Comparison of ENCODE assay signal across 12 cellular contexts in genomic region chr9:136723362-136723976, GRCh38. TPM values are rescaled to one million over a fixed set of nuclear protein-coding genes. Genes with fewer than 3 reads are reported as not detected.
DNase-seq lines count a peak whose midpoint lies in the region; ATAC-seq and TF ChIP-seq lines count a peak whose summit lies in the region.
"Had no signal": no experiment of that assay in that cellular context is flagged by ENCODE, and none has a peak within 500 bp of the region (broad histone marks: within the 10 kb centered on the region; RNA-seq: fewer than 3 reads in every experiment).

No MANE protein-coding gene starts in this region.

- BruUV-seq in Panc1 (replicated peaks; lab: Mats Ljungman, UMichigan): no TSS peak

- no peak for ATAC-seq in activated CD8-positive, alpha-beta memory T cell treated with anti-CD3 and anti-CD28 coated beads, Interleukin-2, amount 10 ng/mL, durations not matched to agents 7 days and 5 days
- ATAC-seq in Panc1 (peak; percentile 10), HG03432 (IDR thresholded peaks at IDR 0.05; ENCODE audit: unreplicated experiment) (no peak)

- no peak overlapping the region for H3K27ac ChIP-seq in Panc1 (ENCODE audit: low read length)

- H3K27me3 Mint-ChIP-seq in activated CD8-positive, alpha-beta memory T cell treated with anti-CD3 and anti-CD28 coated beads, Interleukin-2, amount 10 ng/mL, durations not matched to agents 7 days and 5 days: no peaks in the 10 kb centered on the region
- H3K27me3 Mint-ChIP-seq in neural crest cell (ENCODE audit: low read depth): peaks cover 9% of the 10 kb centered on the region
- H3K27me3 Mint-ChIP-seq: activated B cell treated with CpG ODN at 0.5 μM for 24 hours, memory B cell had no signal

- no peak for TF ChIP-seq CTCF in Panc1 (IDR thresholded peaks at IDR 0.05)
- no peak for TF ChIP-seq CTCF in neural crest cell (conservative IDR thresholded peaks at IDR 0.05)

- CTCF ChIA-PET in activated CD8-positive, alpha-beta memory T cell treated with anti-CD3 and anti-CD28 coated beads, Interleukin-2, amount 10 ng/mL, durations not matched to agents 7 days and 5 days (lab: Charles Lee): no interaction called here
- CTCF ChIA-PET in Panc1 (lab: Charles Lee): no interaction called here

- H3K9me3 Mint-ChIP-seq in activated CD8-positive, alpha-beta memory T cell treated with anti-CD3 and anti-CD28 coated beads, Interleukin-2, amount 10 ng/mL, durations not matched to agents 7 days and 5 days (ENCODE audit: low read depth): no peaks in the 10 kb centered on the region
- H3K9me3 Mint-ChIP-seq in neural crest cell: no peaks in the 10 kb centered on the region
- H3K9me3 Mint-ChIP-seq: activated B cell treated with CpG ODN at 0.5 μM for 24 hours, memory B cell had no signal

- no peaks in the 10 kb centered on the region for H3K27me3 ChIP-seq in Panc1 (ENCODE audit: control insufficient read depth, insufficient read depth, low read length)
- H3K27me3 ChIP-seq: upper lobe of left lung had no signal

- H3K4me3 ChIP-seq in Panc1 (ENCODE audit: low read depth in 2 of 2, low read length in 2 of 2): no peak overlapping the region
- H3K4me3 ChIP-seq: upper lobe of left lung had no signal

- intact Hi-C loops in Panc1 (cut with micrococcal nuclease; ENCODE audit: unreplicated experiment): no loop called here

- no peaks in the 10 kb centered on the region for H3K9me3 ChIP-seq in Panc1 (ENCODE audit: control insufficient read depth, insufficient read depth, low read depth, low read length)
- H3K9me3 ChIP-seq: upper lobe of left lung had no signal

- no peak overlapping the region for H3K27ac Mint-ChIP-seq in activated CD8-positive, alpha-beta memory T cell treated with anti-CD3 and anti-CD28 coated beads, Interleukin-2, amount 10 ng/mL, durations not matched to agents 7 days and 5 days
- no peak overlapping the region for H3K27ac Mint-ChIP-seq in neural crest cell (ENCODE audit: unreplicated experiment)
- H3K27ac Mint-ChIP-seq: activated B cell treated with CpG ODN at 0.5 μM for 24 hours, memory B cell had no signal

- peaks cover 14% of the 10 kb centered on the region for H3K36me3 ChIP-seq in Panc1 (ENCODE audit: control insufficient read depth, insufficient read depth, low read length)

- in situ Hi-C loops in Panc1 (cut with HindIII; ENCODE audit: low pct_unique_long_range_greater_than_20kb, low sequenced_read_pairs): no loop called here

- no peak overlapping the region for H3K4me3 Mint-ChIP-seq in activated CD8-positive, alpha-beta memory T cell treated with anti-CD3 and anti-CD28 coated beads, Interleukin-2, amount 10 ng/mL, durations not matched to agents 7 days and 5 days
- H3K4me3 Mint-ChIP-seq in neural crest cell: peak overlapping the region; percentile 98
- H3K4me3 Mint-ChIP-seq: activated B cell treated with CpG ODN at 0.5 μM for 24 hours, memory B cell had no signal

- peaks cover 34% of the 10 kb centered on the region for H3K36me3 Mint-ChIP-seq in activated CD8-positive, alpha-beta memory T cell treated with anti-CD3 and anti-CD28 coated beads, Interleukin-2, amount 10 ng/mL, durations not matched to agents 7 days and 5 days
- H3K36me3 Mint-ChIP-seq in neural crest cell (ENCODE audit: low read depth): peaks cover 24% of the 10 kb centered on the region

- DNase-seq in activated CD8-positive, alpha-beta memory T cell treated with anti-CD3 and anti-CD28 coated beads, Interleukin-2, amount 50 U/mL, for 48 hours: peak; percentile 70
- no peak for DNase-seq in activated CD8-positive, alpha-beta memory T cell treated with anti-CD3 and anti-CD28 coated beads, Interleukin-2, amount 10 ng/mL, durations not matched to agents 7 days and 5 days
- DNase-seq in Panc1 (ENCODE audit: low read depth, low spot score): no peak
- no peak for DNase-seq in neural crest cell (ENCODE audit: low read depth, low spot score)
- no peak for DNase-seq in stimulated activated CD8-positive, alpha-beta memory T cell treated with anti-CD3 and anti-CD28 coated beads, Interleukin-4, amount 100 ng/mL, for 48 hours
- DNase-seq: activated B cell treated with CpG ODN at 0.5 μM for 24 hours, amygdala had no signal

- POLR2A ChIA-PET in Panc1 (lab: Charles Lee): interaction anchor here (0.6 kb wide), 1 partner anchor 53 kb away, joined by 3 read pairs; no protein-coding TSS in a partner anchor

- peaks cover 30% of the 10 kb centered on the region for H3K4me1 Mint-ChIP-seq in activated CD8-positive, alpha-beta memory T cell treated with anti-CD3 and anti-CD28 coated beads, Interleukin-2, amount 10 ng/mL, durations not matched to agents 7 days and 5 days
- peaks cover 44% of the 10 kb centered on the region for H3K4me1 Mint-ChIP-seq in neural crest cell

- peaks cover 38% of the 10 kb centered on the region for H3K4me1 ChIP-seq in Panc1 (ENCODE audit: control insufficient read depth, insufficient read depth, low read length)

RNA-seq across cellular contexts. Expression of gene DIPK1B, which starts 11.1 kb away (rescaled TPM):
- total RNA-seq in activated CD8-positive, alpha-beta memory T cell treated with anti-CD3 and anti-CD28 coated beads, Interleukin-2, amount 10 ng/mL, durations not matched to agents 7 days and 5 days: not detected
- 10.6 TPM for total RNA-seq in Panc1 (2021; ENCODE audit: unreplicated experiment)
- polyA plus RNA-seq in Panc1 (2012; ENCODE audit: insufficient read length): 26.9 TPM
- total RNA-seq in neural crest cell: 46.3 and 49.2 TPM in 2 replicates

RNA-seq across cellular contexts. Expression of gene LCN10, which starts 19.3 kb away (rescaled TPM):
- total RNA-seq in activated CD8-positive, alpha-beta memory T cell treated with anti-CD3 and anti-CD28 coated beads, Interleukin-2, amount 10 ng/mL, durations not matched to agents 7 days and 5 days: under 1 TPM in 1 of 2 experiments, not detected in 1; 0.68 TPM
- total RNA-seq in Panc1 (2021; ENCODE audit: unreplicated experiment) (not detected), neural crest cell (not detected in 2 replicates)
- not detected for polyA plus RNA-seq in Panc1 (2012; ENCODE audit: insufficient read length)
- total RNA-seq: osteocyte had no signal

RNA-seq across cellular contexts. Expression of gene LCN6, which starts 24.9 kb away (rescaled TPM):
- total RNA-seq in activated CD8-positive, alpha-beta memory T cell treated with anti-CD3 and anti-CD28 coated beads, Interleukin-2, amount 10 ng/mL, durations not matched to agents 7 days and 5 days: not detected
- not detected for total RNA-seq in Panc1 (2021; ENCODE audit: unreplicated experiment)
- polyA plus RNA-seq in Panc1 (2012; ENCODE audit: insufficient read length): not detected
- total RNA-seq in neural crest cell: not detected in 2 replicates
- total RNA-seq: activated B cell treated with CpG ODN at 0.5 μM for 24 hours, dermis microvascular lymphatic vessel endothelial cell, osteocyte had no signal

RNA-seq across cellular contexts. Expression of gene LCN8, which starts 34.6 kb away (rescaled TPM):
- not detected for total RNA-seq in activated CD8-positive, alpha-beta memory T cell treated with anti-CD3 and anti-CD28 coated beads, Interleukin-2, amount 10 ng/mL, durations not matched to agents 7 days and 5 days
- total RNA-seq in Panc1 (2021; ENCODE audit: unreplicated experiment) (not detected), neural crest cell (not detected in 2 replicates)
- polyA plus RNA-seq in Panc1 (2012; ENCODE audit: insufficient read length): not detected
- total RNA-seq: dermis microvascular lymphatic vessel endothelial cell, osteocyte, upper lobe of left lung had no signal

RNA-seq across cellular contexts. Expression of gene AGPAT2, which starts 36.2 kb away (rescaled TPM):
- 10 to 100 TPM; 16.9 to 20.5 TPM for total RNA-seq in activated CD8-positive, alpha-beta memory T cell treated with anti-CD3 and anti-CD28 coated beads, Interleukin-2, amount 10 ng/mL, durations not matched to agents 7 days and 5 days
- total RNA-seq in Panc1 (2021; ENCODE audit: unreplicated experiment) (77.9 TPM), neural crest cell (18.4 and 19.0 TPM in 2 replicates)
- 118 TPM for polyA plus RNA-seq in Panc1 (2012; ENCODE audit: insufficient read length)

Comparison
In these comparisons a context has a peak if more than half of its experiments do, and no peak if none do; other contexts are left out.
1. RNA of gene DIPK1B, which starts 11.1 kb away (total RNA-seq): 46.3 to 49.2 TPM in neural crest cell and 10.6 TPM in Panc1 (single experiment); not detected in activated CD8-positive, alpha-beta memory T cell treated with anti-CD3 and anti-CD28 coated beads, Interleukin-2, amount 10 ng/mL, durations not matched to agents 7 days and 5 days; every median in the first group is over 10 times any median in the second.